16 cellular contexts compared by ENCODE assay signal in the genomic region with DNA sequence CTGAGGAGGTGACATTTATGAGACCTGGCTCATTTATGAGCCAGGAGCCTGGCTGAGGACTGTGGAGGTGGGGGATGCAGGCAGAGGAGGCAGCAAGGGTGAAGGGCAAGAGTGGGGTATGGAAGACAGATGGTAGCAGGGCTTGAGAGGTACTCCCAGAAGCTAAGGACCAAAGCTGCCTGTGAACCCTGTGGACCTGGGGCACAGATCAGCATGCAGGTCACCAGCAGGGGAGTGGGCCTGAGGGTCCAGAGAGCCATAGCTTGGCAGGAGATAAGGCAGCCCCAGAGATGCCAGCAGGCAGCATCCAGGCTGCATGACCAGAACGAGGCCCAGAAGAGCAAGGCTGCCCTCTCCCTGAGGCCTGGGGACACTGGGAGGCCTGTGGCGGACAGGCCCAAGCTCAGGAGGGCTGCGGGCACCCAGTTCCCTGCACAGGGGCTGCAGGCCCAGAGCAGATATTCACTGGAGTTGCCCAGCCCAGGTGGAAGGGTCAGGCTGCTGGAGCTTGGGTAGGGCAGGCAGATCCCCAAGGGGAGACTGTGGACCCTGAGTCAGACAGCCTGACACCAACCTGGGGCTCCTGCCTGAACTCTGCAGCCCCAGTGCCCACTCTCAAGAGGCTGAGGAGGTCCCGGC. TPM values are rescaled to one million over a fixed set of nuclear protein-coding genes. Genes with fewer than 3 reads are reported as not detected.
DNase-seq lines count a peak whose midpoint lies in the region; ATAC-seq, FAIRE-seq and TF ChIP-seq lines count a peak whose summit lies in the region.
"Had no signal": no experiment of that assay in that cellular context is flagged by ENCODE, and none has a peak within 500 bp of the region (broad histone marks: within the 10 kb centered on the region; RNA-seq: fewer than 3 reads in every experiment).

No MANE protein-coding gene starts in this region.

- no peak overlapping the region for H2AFZ ChIP-seq in K562 (ENCODE audit: low read depth, low read length)

- no TSS peak for BruUV-seq in K562 (replicated peaks; lab: Mats Ljungman, UMichigan)

- no peak for TF ChIP-seq POLR2A in K562 (conservative IDR thresholded peaks at IDR 0.05)

- H3K36me3 Mint-ChIP-seq in CD4-positive, alpha-beta T cell (ENCODE audit: low read depth) = no peaks in the 10 kb centered on the region
- H3K36me3 Mint-ChIP-seq in nephron progenitor cell (ENCODE audit: low read depth) = no peaks in the 10 kb centered on the region
- H3K36me3 Mint-ChIP-seq: T-cell had no signal

- H3K79me2 ChIP-seq in K562 (ENCODE audit: control insufficient read depth, insufficient read depth, low read length) = no peaks in the 10 kb centered on the region

- intact Hi-C loops in CD4-positive, alpha-beta T cell (cut with DNase I, micrococcal nuclease) = loop anchor here in 1 of 2 experiments (1.0 kb wide), 1 partner anchor 14 kb away; no protein-coding TSS in a partner anchor
- intact Hi-C loops in K562 (cut with micrococcal nuclease) = no loop called here

- no peaks in the 10 kb centered on the region for H3K9me3 Mint-ChIP-seq in CD4-positive, alpha-beta T cell
- peaks cover 4% of the 10 kb centered on the region for H3K9me3 Mint-ChIP-seq in nephron progenitor cell
- H3K9me3 Mint-ChIP-seq: T-cell had no signal

- H3K9me3 ChIP-seq in CD4-positive, alpha-beta T cell (ENCODE audit: control insufficient read depth, low read length) = no peaks in the 10 kb centered on the region
- H3K9me3 ChIP-seq in K562 (replicated peaks; ENCODE audit: control insufficient read depth, insufficient read depth, low read depth, low read length) = no peaks in the 10 kb centered on the region

- TF ChIP-seq RAD21 in K562 (CRISPR knock-in tag; conservative IDR thresholded peaks at IDR 0.05 in 1 of 2, IDR thresholded peaks at IDR 0.05 in 1 of 2) = no peak

- no peak overlapping the region; a peak in 1 of 4 replicates for H3K9ac ChIP-seq in K562 (ENCODE audit: insufficient read depth in 1 of 2, low read depth in 2 of 2, low read length in 2 of 2)
- H3K9ac ChIP-seq: KMS-11 had no signal

- no peak overlapping the region for H3K27ac Mint-ChIP-seq in CD4-positive, alpha-beta T cell
- peak overlapping the region; percentile 8 for H3K27ac Mint-ChIP-seq in nephron progenitor cell

- CTCF ChIA-PET in CD4-positive, alpha-beta T cell (lab: Charles Lee) = interaction anchor here (1.2 kb wide), 1 partner anchor 360 kb away, joined by 3 read pairs; no protein-coding TSS in a partner anchor
- CTCF ChIA-PET in K562 (lab: Yijun Ruan, JAX; ENCODE audit: low intra/inter-chr PET ratio) = no interaction called here

- no peaks in the 10 kb centered on the region; a peak in 1 of 5 replicates for H3K4me1 ChIP-seq in K562 (replicated peaks in 1 of 2; ENCODE audit: control insufficient read depth in 2 of 2, insufficient read depth in 2 of 2, low read length in 2 of 2)

- H3K36me3 ChIP-seq in K562 (ENCODE audit: control insufficient read depth, insufficient read depth, low read length) = no peaks in the 10 kb centered on the region

- H4K20me1 ChIP-seq in K562 (replicated peaks; ENCODE audit: control insufficient read depth, insufficient read depth, low read length) = no peaks in the 10 kb centered on the region; the same call in 1 of the 2 replicates

- H3K9me1 ChIP-seq in K562 (ENCODE audit: control insufficient read depth, insufficient read depth, low read length) = no peaks in the 10 kb centered on the region

- H3K4me3 ChIP-seq in K562 = no peak overlapping the region

- no peak overlapping the region for H3K4me2 ChIP-seq in K562 (ENCODE audit: insufficient read depth, low read length)
- H3K4me2 ChIP-seq: KMS-11 had no signal

- peaks cover 13% of the 10 kb centered on the region for H3K4me1 Mint-ChIP-seq in CD4-positive, alpha-beta T cell (ENCODE audit: low read depth)
- peaks cover 6% of the 10 kb centered on the region for H3K4me1 Mint-ChIP-seq in nephron progenitor cell

- DNase-seq in CD4-positive, alpha-beta T cell = no peak
- DNase-seq in GM13976 (ENCODE audit: low spot score) (peak; percentile 32), K562 (ENCODE audit: extremely low read depth in 1 of 4, low spot score in 3 of 4) (no peak), nephron progenitor cell (no peak), NOMO-1 (lab: John Stamatoyannopoulos, UW; ENCODE audit: unreplicated experiment in 2 of 2) (no peak), NCI-H1417 (lab: John Stamatoyannopoulos, UW) (no peak)
- DNase-seq in stimulated activated CD4-positive, alpha-beta T cell treated with anti-CD3 and anti-CD28 coated beads, Interleukin-1b, Interleukin-23, amount 100 ng/mL, for 48 hours = no peak
- DNase-seq: activated CD4-positive, alpha-beta T cell treated with anti-CD3 and anti-CD28 coated beads for 4 hours; NCI-H146; retina; stimulated activated CD4-positive, alpha-beta T cell treated with anti-CD3 and anti-CD28 coated beads, Interleukin-4, amount 100 ng/mL, for 1 hour had no signal

- in situ Hi-C loops in GM13976 (cut with MboI; ENCODE audit: low sequenced_read_pairs, unreplicated experiment) = no loop called here
- in situ Hi-C loops in K562 (cut with MboI) = no loop called here

- no peak for TF ChIP-seq CTCF in CD4-positive, alpha-beta T cell (IDR thresholded peaks at IDR 0.05)
- TF ChIP-seq CTCF in GM13976 (IDR thresholded peaks at IDR 0.05; ENCODE audit: borderline replicate concordance, control extremely low read depth, extremely low read depth, insufficient read depth, missing control alignments) (no peak), K562 (IDR thresholded peaks at IDR 0.05 in 2 of 3, conservative IDR thresholded peaks at IDR 0.05 in 1 of 3; ENCODE audit: insufficient read depth in 2 of 3, low read depth in 1 of 3, low read length in 3 of 3) (no peak), nephron progenitor cell (IDR thresholded peaks at IDR 0.05) (no peak)

- no peak for FAIRE-seq in K562 (lab: Jason Lieb, UNC)
- FAIRE-seq: endothelial cell of umbilical vein had no signal

- H3K4me3 Mint-ChIP-seq in CD4-positive, alpha-beta T cell = peak overlapping the region; percentile 11
- H3K4me3 Mint-ChIP-seq in nephron progenitor cell = no peak overlapping the region

- WGBS in K562 (ENCODE audit: insufficient coverage, low coverage, missing lambda C conversion rate) = 3% methylated on average over 4 of the region's 4 CpGs

- POLR2A ChIA-PET in CD4-positive, alpha-beta T cell (lab: Charles Lee) = interaction anchor here (0.8 to 1.6 kb wide), 8 partner anchors 14 to 157 kb away, joined by 3 to 18 read pairs (median 4); partner anchors contain the start of genes CDHR1 and GHITM
- POLR2A ChIA-PET in K562 (lab: Yijun Ruan, JAX) = interaction anchor here (0.5 to 0.6 kb wide), 2 partner anchors 103 to 575 kb away, joined by 3 to 4 read pairs; no protein-coding TSS in a partner anchor

- no peaks in the 10 kb centered on the region for H3K27me3 ChIP-seq in CD4-positive, alpha-beta T cell (ENCODE audit: control insufficient read depth, insufficient read depth, low read length)
- H3K27me3 ChIP-seq in K562 (ENCODE audit: control insufficient read depth in 2 of 2, insufficient read depth in 2 of 2, low read length in 2 of 2) = peaks cover 26 to 34% of the 10 kb centered on the region in 2 experiments; a peak in 4 of 5 replicates

- no peak for TF ChIP-seq EP300 in K562 (IDR thresholded peaks at IDR 0.05; ENCODE audit: low read length)

- peak overlapping the region; percentile 15 for H3K27ac ChIP-seq in CD4-positive, alpha-beta T cell (ENCODE audit: low read depth, low read length)
- no peak overlapping the region for H3K27ac ChIP-seq in K562 (ENCODE audit: extremely low read depth, low read depth, low read length)
- H3K27ac ChIP-seq: KMS-11 had no signal

- no peaks in the 10 kb centered on the region for H3K27me3 Mint-ChIP-seq in CD4-positive, alpha-beta T cell
- no peaks in the 10 kb centered on the region for H3K27me3 Mint-ChIP-seq in nephron progenitor cell (ENCODE audit: low read depth, poor library complexity)
- H3K27me3 Mint-ChIP-seq: T-cell had no signal

- no peak for ATAC-seq in CD4-positive, alpha-beta T cell (ENCODE audit: poor library complexity)
- ATAC-seq in K562 (peak; percentile 34), HG03469 (IDR thresholded peaks at IDR 0.05; ENCODE audit: unreplicated experiment) (no peak)

RNA-seq across cellular contexts. Expression of gene GPR15LG, which starts 3.4 kb away (rescaled TPM):
- total RNA-seq in CD4-positive, alpha-beta T cell = not detected
- not detected in 2 replicates for total RNA-seq in K562 (2011; cell fraction: chromatin; rRNA removed; ENCODE audit: low replicate concordance)
- not detected in 2 replicates for total RNA-seq in K562 (2011; cell fraction: nucleolus; rRNA removed)
- not detected in 2 replicates for total RNA-seq in K562 (2011; cell fraction: nucleoplasm; rRNA removed)
- not detected in 2 replicates for total RNA-seq in K562 (2014; rRNA removed)
- not detected in 2 replicates for total RNA-seq in K562 (2014; rRNA removed; fragmentation: Illumina TruSeq; extraction: Trizol)
- total RNA-seq in K562 (2015; rRNA removed; fragmentation: Illumina TruSeq; extraction: Trizol) = 0.51 TPM in 1 of 2 replicates, not detected in the other
- not detected in 2 replicates for total RNA-seq in K562 (2021)
- polyA plus RNA-seq in K562 (2011; rRNA removed) = not detected in 2 replicates
- polyA plus RNA-seq in K562 (2011; cell fraction: cytosol; rRNA removed) = not detected in 2 replicates
- not detected in 2 replicates for polyA plus RNA-seq in K562 (2011; cell fraction: nucleus; rRNA removed)
- polyA plus RNA-seq in K562 (2012) = not detected in 2 replicates
- polyA plus RNA-seq in K562 (2014; fragmentation: Illumina TruSeq; extraction: Trizol) = not detected in 2 replicates
- polyA plus RNA-seq in K562 (2014; fragmentation: Nextera tagmentation; extraction: Ambion mirVana) = not detected
- polyA plus RNA-seq in K562 (2014; rRNA removed) = not detected in 2 replicates
- polyA minus RNA-seq in K562 (2011; rRNA and poly(A)+ RNA removed) = not detected in 2 replicates
- polyA minus RNA-seq in K562 (2011; cell fraction: cytosol; rRNA and poly(A)+ RNA removed) = not detected in 2 replicates
- not detected in 2 replicates for polyA minus RNA-seq in K562 (2011; cell fraction: nucleus; rRNA and poly(A)+ RNA removed)
- total RNA-seq: endothelial cell of umbilical vein, myocyte, T-cell had no signal
- polyA plus RNA-seq: endothelial cell of umbilical vein had no signal

RNA-seq across cellular contexts. Expression of gene CDHR1, which starts 17.4 kb away (rescaled TPM):
- total RNA-seq in CD4-positive, alpha-beta T cell = under 1 TPM; 0.74 to 0.92 TPM
- 7.3 and 9.6 TPM in 2 replicates for total RNA-seq in K562 (2011; cell fraction: chromatin; rRNA removed; ENCODE audit: low replicate concordance)
- 5.5 and 6.0 TPM in 2 replicates for total RNA-seq in K562 (2011; cell fraction: nucleolus; rRNA removed)
- 3.8 and 5.6 TPM in 2 replicates for total RNA-seq in K562 (2011; cell fraction: nucleoplasm; rRNA removed)
- 0.23 and 0.29 TPM in 2 replicates for total RNA-seq in K562 (2014; rRNA removed)
- 0.07 and 0.26 TPM in 2 replicates for total RNA-seq in K562 (2014; rRNA removed; fragmentation: Illumina TruSeq; extraction: Trizol)
- 0.07 and 0.11 TPM in 2 replicates for total RNA-seq in K562 (2015; rRNA removed; fragmentation: Illumina TruSeq; extraction: Trizol)
- total RNA-seq in K562 (2021) = 0.20 and 0.56 TPM in 2 replicates
- polyA plus RNA-seq in K562 (2011; rRNA removed) = 0.99 and 2.1 TPM in 2 replicates
- 0.40 and 1.1 TPM in 2 replicates for polyA plus RNA-seq in K562 (2011; cell fraction: cytosol; rRNA removed)
- 7.8 and 11.0 TPM in 2 replicates for polyA plus RNA-seq in K562 (2011; cell fraction: nucleus; rRNA removed)
- 0.44 and 0.76 TPM in 2 replicates for polyA plus RNA-seq in K562 (2012)
- polyA plus RNA-seq in K562 (2014; fragmentation: Illumina TruSeq; extraction: Trizol) = 0.29 and 0.33 TPM in 2 replicates
- under 1 TPM; 0.03 to 0.10 TPM for polyA plus RNA-seq in K562 (2014; fragmentation: Nextera tagmentation; extraction: Ambion mirVana)
- 0.30 and 0.46 TPM in 2 replicates for polyA plus RNA-seq in K562 (2014; rRNA removed)
- 0.77 and 0.81 TPM in 2 replicates for polyA minus RNA-seq in K562 (2011; rRNA and poly(A)+ RNA removed)
- 0.73 and 0.86 TPM in 2 replicates for polyA minus RNA-seq in K562 (2011; cell fraction: cytosol; rRNA and poly(A)+ RNA removed)
- polyA minus RNA-seq in K562 (2011; cell fraction: nucleus; rRNA and poly(A)+ RNA removed) = 0.67 and 1.9 TPM in 2 replicates

RNA-seq across cellular contexts. Expression of gene GHITM, which starts 37.6 kb away (rescaled TPM):
- 10 to 100 TPM; 64.7 to 67.9 TPM for total RNA-seq in CD4-positive, alpha-beta T cell
- total RNA-seq in K562 (2011; cell fraction: chromatin; rRNA removed; ENCODE audit: low replicate concordance) = 28.3 and 42.0 TPM in 2 replicates
- 35.7 and 40.9 TPM in 2 replicates for total RNA-seq in K562 (2011; cell fraction: nucleolus; rRNA removed)
- 48.2 and 55.7 TPM in 2 replicates for total RNA-seq in K562 (2011; cell fraction: nucleoplasm; rRNA removed)
- total RNA-seq in K562 (2014; rRNA removed) (353 and 382 TPM in 2 replicates), K562 (2014; rRNA removed; fragmentation: Illumina TruSeq; extraction: Trizol) (410 and 439 TPM in 2 replicates), K562 (2015; rRNA removed; fragmentation: Illumina TruSeq; extraction: Trizol) (319 and 332 TPM in 2 replicates), K562 (2021) (322 and 329 TPM in 2 replicates)
- polyA plus RNA-seq in K562 (2011; rRNA removed) (419 and 525 TPM in 2 replicates), K562 (2014; fragmentation: Illumina TruSeq; extraction: Trizol) (335 and 347 TPM in 2 replicates), K562 (2014; fragmentation: Nextera tagmentation; extraction: Ambion mirVana) (1,000 to 10,000 TPM; 1,201 to 1,258 TPM), K562 (2014; rRNA removed) (386 and 401 TPM in 2 replicates)
- polyA plus RNA-seq in K562 (2011; cell fraction: cytosol; rRNA removed) = 238 and 341 TPM in 2 replicates
- polyA plus RNA-seq in K562 (2011; cell fraction: nucleus; rRNA removed) = 70.0 and 123 TPM in 2 replicates
- polyA plus RNA-seq in K562 (2012) = 352 and 522 TPM in 2 replicates
- polyA minus RNA-seq in K562 (2011; rRNA and poly(A)+ RNA removed) = 349 and 350 TPM in 2 replicates
- polyA minus RNA-seq in K562 (2011; cell fraction: cytosol; rRNA and poly(A)+ RNA removed) = 107 and 129 TPM in 2 replicates
- 22.6 and 44.9 TPM in 2 replicates for polyA minus RNA-seq in K562 (2011; cell fraction: nucleus; rRNA and poly(A)+ RNA removed)

RNA-seq across cellular contexts. Expression of gene LRIT2, which starts 48.4 kb away (rescaled TPM):
- not detected for total RNA-seq in CD4-positive, alpha-beta T cell
- not detected in 2 replicates for total RNA-seq in K562 (2011; cell fraction: chromatin; rRNA removed; ENCODE audit: low replicate concordance)
- not detected in 2 replicates for total RNA-seq in K562 (2011; cell fraction: nucleolus; rRNA removed)
- total RNA-seq in K562 (2011; cell fraction: nucleoplasm; rRNA removed) = not detected in 2 replicates
- total RNA-seq in K562 (2014; rRNA removed) (not detected in 2 replicates), K562 (2014; rRNA removed; fragmentation: Illumina TruSeq; extraction: Trizol) (not detected in 2 replicates), K562 (2015; rRNA removed; fragmentation: Illumina TruSeq; extraction: Trizol) (not detected in 2 replicates), K562 (2021) (not detected in 2 replicates)
- polyA plus RNA-seq in K562 (2011; rRNA removed) (not detected in 2 replicates), K562 (2014; fragmentation: Illumina TruSeq; extraction: Trizol) (not detected in 2 replicates), K562 (2014; fragmentation: Nextera tagmentation; extraction: Ambion mirVana) (not detected), K562 (2014; rRNA removed) (not detected in 2 replicates)
- polyA plus RNA-seq in K562 (2011; cell fraction: cytosol; rRNA removed) = not detected in 2 replicates
- not detected in 2 replicates for polyA plus RNA-seq in K562 (2011; cell fraction: nucleus; rRNA removed)
- not detected in 2 replicates for polyA plus RNA-seq in K562 (2012)
- polyA minus RNA-seq in K562 (2011; rRNA and poly(A)+ RNA removed) = not detected in 2 replicates
- polyA minus RNA-seq in K562 (2011; cell fraction: cytosol; rRNA and poly(A)+ RNA removed) = not detected in 2 replicates
- not detected in 2 replicates for polyA minus RNA-seq in K562 (2011; cell fraction: nucleus; rRNA and poly(A)+ RNA removed)
- total RNA-seq: endothelial cell of umbilical vein, myocyte, T-cell had no signal
- polyA plus RNA-seq: endothelial cell of umbilical vein had no signal
